Comparison of ENCODE assay signal across 1 cellular context in genomic region chr11:12853652-12854296, GRCh38.
A peak's percentile ranks its signal among the peaks of the same experiment; 100 is the strongest.
TF ChIP-seq lines count a peak whose summit lies in the region.

No MANE protein-coding gene starts in this region.

TF ChIP-seq in K562, 482 proteins besides CTCF, POLR2A, EP300 and RAD21 (continued from another document and continues in another):
- no peak for TF ChIP-seq ETS1 (conservative IDR thresholded peaks at IDR 0.05; ENCODE audit: control insufficient read depth, low read depth, low read length)
- TF ChIP-seq NCOA4 (IDR thresholded peaks at IDR 0.05; ENCODE audit: partially characterized antibody) = no peak
- TF ChIP-seq PTTG1 (tag; IDR thresholded peaks at IDR 0.05; ENCODE audit: low read depth) = no peak
- no peak for TF ChIP-seq CREBBP (IDR thresholded peaks at IDR 0.05; ENCODE audit: low read depth, low read length)
- no peak for TF ChIP-seq ZNF165 (CRISPR knock-in tag; IDR thresholded peaks at IDR 0.05; ENCODE audit: borderline replicate concordance)
- no peak for TF ChIP-seq ZNF282 (CRISPR knock-in tag; IDR thresholded peaks at IDR 0.05)
- no peak for TF ChIP-seq ZNF311 (CRISPR knock-in tag; IDR thresholded peaks at IDR 0.05)
- TF ChIP-seq RFX1 (IDR thresholded peaks at IDR 0.05) = no peak
- TF ChIP-seq CBX1 (IDR thresholded peaks at IDR 0.05; ENCODE audit: low read depth) = no peak
- TF ChIP-seq HDAC6 (IDR thresholded peaks at IDR 0.05; ENCODE audit: low read depth, low read length) = no peak
- TF ChIP-seq ZNF408 (CRISPR knock-in tag; IDR thresholded peaks at IDR 0.05; ENCODE audit: low read depth) = no peak
- TF ChIP-seq ARID1B (IDR thresholded peaks at IDR 0.05) = peak; percentile 93
- TF ChIP-seq SMAD4 (CRISPR knock-in tag; conservative IDR thresholded peaks at IDR 0.05) = peak; percentile 79
- TF ChIP-seq MAFK (IDR thresholded peaks at IDR 0.05; ENCODE audit: low read length) = no peak
- TF ChIP-seq RAD51 (IDR thresholded peaks at IDR 0.05; ENCODE audit: borderline replicate concordance, low read depth) = peak; percentile 87
- TF ChIP-seq EHMT2 (IDR thresholded peaks at IDR 0.05) = peak; percentile 40; the same call in 1 of the 2 replicates
- TF ChIP-seq ZNF232 (CRISPR knock-in tag; IDR thresholded peaks at IDR 0.05) = no peak
- TF ChIP-seq MGA (IDR thresholded peaks at IDR 0.05) = 0 out of 2 replicates have a peak, but pooled peaks have one; percentile 20
- no peak for TF ChIP-seq EWSR1 (IDR thresholded peaks at IDR 0.05; ENCODE audit: borderline replicate concordance, low read depth, partially characterized antibody)
- peak; percentile 74 for TF ChIP-seq NFIC (IDR thresholded peaks at IDR 0.05)
- TF ChIP-seq HNRNPH1 (optimal IDR thresholded peaks at IDR 0.05; ENCODE audit: low read depth, low read length) = no peak
- no peak for TF ChIP-seq SMARCB1 (IDR thresholded peaks at IDR 0.05; ENCODE audit: insufficient read length, low read depth)
- TF ChIP-seq GTF2A2 (tag; IDR thresholded peaks at IDR 0.05) = no peak
- no peak for TF ChIP-seq ARID3B (CRISPR knock-in tag; IDR thresholded peaks at IDR 0.05; ENCODE audit: borderline replicate concordance)
- TF ChIP-seq CSDE1 (IDR thresholded peaks at IDR 0.05) = no peak
- no peak for TF ChIP-seq ZNF77 (CRISPR knock-in tag; IDR thresholded peaks at IDR 0.05)
- no peak for TF ChIP-seq ZNF644 (tag; IDR thresholded peaks at IDR 0.05; ENCODE audit: low read depth)
- TF ChIP-seq ZNF586 (CRISPR knock-in tag; conservative IDR thresholded peaks at IDR 0.05) = 0 out of 2 replicates have a peak, but pooled peaks have one; percentile 21
- TF ChIP-seq RBM14 (IDR thresholded peaks at IDR 0.05; ENCODE audit: borderline replicate concordance, insufficient read depth, low read depth, low read length) = no peak
- TF ChIP-seq VEZF1 (CRISPR knock-in tag; IDR thresholded peaks at IDR 0.05) = no peak
- TF ChIP-seq PML (IDR thresholded peaks at IDR 0.05; ENCODE audit: low read length) = peak; percentile 49; the same call in 1 of the 2 replicates
- TF ChIP-seq SMARCE1 (IDR thresholded peaks at IDR 0.05) = peak; percentile 81
- TF ChIP-seq MNT (conservative IDR thresholded peaks at IDR 0.05) = peak; percentile 53 to 54; a peak in 3 of 4 replicates
- no peak for TF ChIP-seq SRSF9 (IDR thresholded peaks at IDR 0.05; ENCODE audit: borderline replicate concordance, low read depth, low read length)
- no peak for TF ChIP-seq DDX20 (tag; IDR thresholded peaks at IDR 0.05; ENCODE audit: low read depth)
- TF ChIP-seq CBFA2T3 (IDR thresholded peaks at IDR 0.05) = peak; percentile 92
- TF ChIP-seq U2AF1 (optimal IDR thresholded peaks at IDR 0.05; ENCODE audit: low read depth, low read length) = no peak
- no peak for TF ChIP-seq E2F1 (CRISPR knock-in tag; IDR thresholded peaks at IDR 0.05)
- 0 out of 2 replicates have a peak, but pooled peaks have one; percentile 56 for TF ChIP-seq FOXP1 (CRISPR knock-in tag; IDR thresholded peaks at IDR 0.05)
- peak; percentile 37; the same call in 1 of the 2 replicates for TF ChIP-seq MYC (IDR thresholded peaks at IDR 0.05; ENCODE audit: low read depth, low read length)
- TF ChIP-seq MYC (CRISPR knock-in tag; IDR thresholded peaks at IDR 0.05; ENCODE audit: borderline replicate concordance, low read depth) = no peak
- TF ChIP-seq PCBP2 (IDR thresholded peaks at IDR 0.05; ENCODE audit: low read depth, low read length, poor library complexity, severe bottlenecking) = no peak
- TF ChIP-seq HDAC2 (IDR thresholded peaks at IDR 0.05) = peak; percentile 47; the same call in 1 of the 2 replicates
- TF ChIP-seq MAX (CRISPR knock-in tag; IDR thresholded peaks at IDR 0.05) = no peak
